Comparison of ENCODE assay signal across 11 cellular contexts in genomic region chr13:46615888-46616531, GRCh38.
DNase-seq lines count a peak whose midpoint lies in the region; ATAC-seq and TF ChIP-seq lines count a peak whose summit lies in the region.
"Had no signal": no experiment of that assay in that cellular context is flagged by ENCODE, and none has a peak within 500 bp of the region (broad histone marks: within the 10 kb centered on the region; RNA-seq: fewer than 3 reads in every experiment).

No MANE protein-coding gene starts in this region.

- peaks cover 24 to 56% (median 47%) of the 10 kb centered on the region in 4 donors for H3K4me1 Mint-ChIP-seq in CD4-positive, CD25-positive, alpha-beta regulatory T cell
- H3K4me1 Mint-ChIP-seq in WTC11 = peaks cover 73% of the 10 kb centered on the region
- H3K4me1 Mint-ChIP-seq in stimulated activated naive B cell treated with anti-CD40 and anti-IgM and Interleukin-4, amounts not matched to agents 10 μg/mL and 1 μg/mL and 100 μg/mL, for 72 hours = peaks cover 55 to 78% of the 10 kb centered on the region in 2 donors

- H3K27me3 ChIP-seq in CD4-positive, CD25-positive, alpha-beta regulatory T cell (ENCODE audit: control insufficient read depth, insufficient read depth, low read length) = no peaks in the 10 kb centered on the region
- no peaks in the 10 kb centered on the region for H3K27me3 ChIP-seq in left ventricle myocardium inferior (ENCODE audit: low read depth)
- no peaks in the 10 kb centered on the region for H3K27me3 ChIP-seq in gastrocnemius medialis

- intact Hi-C loops in left ventricle myocardium inferior (cut with micrococcal nuclease) (no loop called here), gastrocnemius medialis (cut with DNase I; ENCODE audit: low total_unique reads) (no loop called here)

- TF ChIP-seq CTCF in WTC11 (IDR thresholded peaks at IDR 0.05) = no peak
- no peak for TF ChIP-seq CTCF in left ventricle myocardium inferior (IDR thresholded peaks at IDR 0.05; ENCODE audit: borderline replicate concordance)
- no peak for TF ChIP-seq CTCF in gastrocnemius medialis (IDR thresholded peaks at IDR 0.05 in 4 of 5, conservative IDR thresholded peaks at IDR 0.05 in 1 of 5)

- no peaks in the 10 kb centered on the region for H3K36me3 ChIP-seq in CD4-positive, CD25-positive, alpha-beta regulatory T cell (ENCODE audit: control insufficient read depth, insufficient read depth, low read length)
- H3K36me3 ChIP-seq in left ventricle myocardium inferior (no peaks in the 10 kb centered on the region), gastrocnemius medialis (no peaks in the 10 kb centered on the region)

- no peak for TF ChIP-seq POLR2A in gastrocnemius medialis (IDR thresholded peaks at IDR 0.05)

- H3K9me3 Mint-ChIP-seq in CD4-positive, CD25-positive, alpha-beta regulatory T cell = no peaks in the 10 kb centered on the region
- no peaks in the 10 kb centered on the region for H3K9me3 Mint-ChIP-seq in WTC11
- no peaks in the 10 kb centered on the region for H3K9me3 Mint-ChIP-seq in stimulated activated naive B cell treated with anti-CD40 and anti-IgM and Interleukin-4, amounts not matched to agents 10 μg/mL and 1 μg/mL and 100 μg/mL, for 72 hours

- in situ Hi-C loops in gastrocnemius medialis (cut with MboI; ENCODE audit: low sequenced_read_pairs in 4 of 4) = no loop called here

- no peak for ATAC-seq in CD4-positive, CD25-positive, alpha-beta regulatory T cell (ENCODE audit: low read depth in 2 of 2)
- ATAC-seq in WTC11 (no peak), gastrocnemius medialis (no peak), GM19324 (IDR thresholded peaks at IDR 0.05; ENCODE audit: low FRiP score, unreplicated experiment) (no peak)
- no peak for ATAC-seq in stimulated activated naive B cell treated with anti-CD40 and anti-IgM and Interleukin-4, amounts not matched to agents 10 μg/mL and 1 μg/mL and 100 μg/mL, for 72 hours (replicated peaks)

- H3K27ac ChIP-seq in CD4-positive, CD25-positive, alpha-beta regulatory T cell (ENCODE audit: insufficient read depth, low read length, poor library complexity, severe bottlenecking) = no peak overlapping the region
- H3K27ac ChIP-seq in left ventricle myocardium inferior (replicated peaks) = peak overlapping the region; percentile 82
- peak overlapping the region; percentile 57 to 82 (median 76) for H3K27ac ChIP-seq in gastrocnemius medialis

- no peak for DNase-seq in CD4-positive, CD25-positive, alpha-beta regulatory T cell
- DNase-seq in WTC11 (ENCODE audit: low spot score) (no peak), left ventricle myocardium inferior (no peak), gastrocnemius medialis (no peak), NCI-H526 (lab: John Stamatoyannopoulos, UW) (no peak), NCI-H774 (lab: John Stamatoyannopoulos, UW) (no peak)
- no peak for DNase-seq in stimulated activated naive B cell treated with anti-CD40 and anti-IgM and Interleukin-4, amounts not matched to agents 10 μg/mL and 1 μg/mL and 100 μg/mL, for 72 hours
- DNase-seq: head of caudate nucleus; KG1; stimulated activated naive CD4-positive, alpha-beta T cell had no signal

- POLR2A ChIA-PET in WTC11 (lab: Charles Lee) = no interaction called here

- H3K4me3 Mint-ChIP-seq in CD4-positive, CD25-positive, alpha-beta regulatory T cell = no peak overlapping the region
- no peak overlapping the region for H3K4me3 Mint-ChIP-seq in WTC11
- H3K4me3 Mint-ChIP-seq in stimulated activated naive B cell treated with anti-CD40 and anti-IgM and Interleukin-4, amounts not matched to agents 10 μg/mL and 1 μg/mL and 100 μg/mL, for 72 hours = no peak overlapping the region

- no peaks in the 10 kb centered on the region for H3K4me1 ChIP-seq in CD4-positive, CD25-positive, alpha-beta regulatory T cell (ENCODE audit: control insufficient read depth, insufficient read depth, low read length, poor library complexity, severe bottlenecking)
- H3K4me1 ChIP-seq in left ventricle myocardium inferior = peaks cover 80% of the 10 kb centered on the region
- H3K4me1 ChIP-seq in gastrocnemius medialis = peaks cover 15 to 36% of the 10 kb centered on the region in 2 donors

- CTCF ChIA-PET in WTC11 (lab: Charles Lee) = no interaction called here

- no peak overlapping the region for H3K4me3 ChIP-seq in CD4-positive, CD25-positive, alpha-beta regulatory T cell (ENCODE audit: low read depth, low read length)
- H3K4me3 ChIP-seq in left ventricle myocardium inferior (peak overlapping the region; percentile 48), gastrocnemius medialis (peak overlapping the region; percentile 12 to 50 (median 40))

- no peaks in the 10 kb centered on the region for H3K27me3 Mint-ChIP-seq in CD4-positive, CD25-positive, alpha-beta regulatory T cell
- H3K27me3 Mint-ChIP-seq in WTC11 (ENCODE audit: low read depth) = no peaks in the 10 kb centered on the region
- no peaks in the 10 kb centered on the region for H3K27me3 Mint-ChIP-seq in stimulated activated naive B cell treated with anti-CD40 and anti-IgM and Interleukin-4, amounts not matched to agents 10 μg/mL and 1 μg/mL and 100 μg/mL, for 72 hours

- peak overlapping the region in 2 of 3 donors; percentile 15 to 45 for H3K27ac Mint-ChIP-seq in CD4-positive, CD25-positive, alpha-beta regulatory T cell
- H3K27ac Mint-ChIP-seq in WTC11 = peak overlapping the region; percentile 88; the same call in 1 of the 2 replicates
- no peak overlapping the region for H3K27ac Mint-ChIP-seq in stimulated activated naive B cell treated with anti-CD40 and anti-IgM and Interleukin-4, amounts not matched to agents 10 μg/mL and 1 μg/mL and 100 μg/mL, for 72 hours

- no peaks in the 10 kb centered on the region for H3K9me3 ChIP-seq in CD4-positive, CD25-positive, alpha-beta regulatory T cell (ENCODE audit: control insufficient read depth in 2 of 2, low read length in 2 of 2)
- H3K9me3 ChIP-seq in left ventricle myocardium inferior (replicated peaks) (no peaks in the 10 kb centered on the region), gastrocnemius medialis (no peaks in the 10 kb centered on the region)

- no peaks in the 10 kb centered on the region for H3K36me3 Mint-ChIP-seq in CD4-positive, CD25-positive, alpha-beta regulatory T cell
- no peaks in the 10 kb centered on the region for H3K36me3 Mint-ChIP-seq in WTC11
- H3K36me3 Mint-ChIP-seq in stimulated activated naive B cell treated with anti-CD40 and anti-IgM and Interleukin-4, amounts not matched to agents 10 μg/mL and 1 μg/mL and 100 μg/mL, for 72 hours = peaks cover 3 to 24% of the 10 kb centered on the region in 2 donors

TF ChIP-seq in WTC11, 78 proteins besides CTCF, POLR2A, EP300 and RAD21:
- TF ChIP-seq SMAD3 (CRISPR knock-in tag; IDR thresholded peaks at IDR 0.05; ENCODE audit: borderline replicate concordance) (no peak), FOXP4 (CRISPR knock-in tag; IDR thresholded peaks at IDR 0.05) (no peak)
